ENCODE assay signal across 20 cellular contexts in the genomic region with DNA sequence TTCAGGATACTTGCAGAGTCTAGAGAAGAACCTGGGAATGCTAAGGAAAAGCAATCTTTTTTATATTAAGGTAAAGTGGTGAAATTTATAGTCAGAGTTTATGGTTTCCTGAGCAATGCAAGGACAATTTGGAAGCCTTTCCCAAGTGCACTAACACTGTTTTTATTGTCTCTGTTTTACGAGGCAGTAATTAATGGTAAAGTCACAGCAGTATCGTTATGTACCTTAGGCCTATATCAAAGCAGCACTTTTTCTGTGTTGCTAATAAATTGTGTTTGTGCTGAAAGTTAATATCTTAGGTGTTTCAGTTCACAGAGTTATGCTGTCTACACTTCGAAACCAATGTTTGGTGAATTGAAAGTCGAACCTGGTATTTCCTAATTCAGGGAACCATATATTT. TPM values are rescaled to one million over a fixed set of nuclear protein-coding genes. Genes with fewer than 3 reads are reported as not detected.
A peak's percentile ranks its signal among the peaks of the same experiment; 100 is the strongest.
DNase-seq lines count a peak whose midpoint lies in the region; ATAC-seq, FAIRE-seq and TF ChIP-seq lines count a peak whose summit lies in the region.
"Had no signal": no experiment of that assay in that cellular context is flagged by ENCODE, and none has a peak within 500 bp of the region (broad histone marks: within the 10 kb centered on the region; RNA-seq: fewer than 3 reads in every experiment).

No MANE protein-coding gene starts in this region.

- CTCF ChIA-PET in HEK293 (lab: Yijun Ruan, JAX), result no interaction called here

- no peak for FAIRE-seq in pancreas (lab: Jason Lieb, UNC)
- FAIRE-seq: A204.1, D721Med, G401.6, GM12891, H54 had no signal

- no peaks in the 10 kb centered on the region for H3K27me3 ChIP-seq in pancreas
- H3K27me3 ChIP-seq: BE2C had no signal

- peak; percentile 78 for ATAC-seq in left colon
- no peak for ATAC-seq in pancreas
- ATAC-seq in GM21381 (IDR thresholded peaks at IDR 0.05; ENCODE audit: unreplicated experiment), result no peak
- no peak for ATAC-seq in GM18868 (IDR thresholded peaks at IDR 0.05; ENCODE audit: unreplicated experiment)

- DNase-seq in LoVo (ENCODE audit: low spot score) (peak; percentile 6), left colon (no peak), pancreas (no peak), cerebellar nuclear complex (lab: John Stamatoyannopoulos, UW) (no peak)
- DNase-seq: ACHN; BE2C; CD4-positive, alpha-beta T cell; GM23248; HCEC 1CT had no signal

- 87 to 88% methylated on average over 4 of the region's 4 CpGs for WGBS in pancreas, 2 donors

- POLR2A ChIA-PET in HEK293 (lab: Yijun Ruan, JAX), result no interaction called here

- H3K4me1 ChIP-seq in HEK293 (ENCODE audit: control insufficient read depth, insufficient read depth, low read length), result no peaks in the 10 kb centered on the region
- no peaks in the 10 kb centered on the region for H3K4me1 ChIP-seq in pancreas
- H3K4me1 ChIP-seq: BE2C, Caco-2 had no signal

- no peaks in the 10 kb centered on the region for H3K36me3 ChIP-seq in HEK293 (ENCODE audit: control insufficient read depth in 2 of 2, insufficient read depth in 1 of 2, low read length in 2 of 2)
- H3K36me3 ChIP-seq in pancreas, result no peaks in the 10 kb centered on the region
- H3K36me3 ChIP-seq: BE2C had no signal

- intact Hi-C loops in left colon (cut with DNase I, micrococcal nuclease), result no loop called here
- intact Hi-C loops in pancreas (cut with DNase I), result no loop called here

- TF ChIP-seq CTCF in HEK293 (tag by site-specific recombination; IDR thresholded peaks at IDR 0.05) (no peak), pancreas (IDR thresholded peaks at IDR 0.05) (no peak)

- H3K4me3 ChIP-seq in HEK293 (ENCODE audit: low read depth, low read length), result no peak overlapping the region
- no peak overlapping the region for H3K4me3 ChIP-seq in pancreas
- H3K4me3 ChIP-seq: GM23248 had no signal

- no peaks in the 10 kb centered on the region for H3K9me3 ChIP-seq in HEK293 (ENCODE audit: control insufficient read depth, insufficient read depth, low read depth, low read length)
- H3K9me3 ChIP-seq in pancreas, result no peaks in the 10 kb centered on the region
- H3K9me3 ChIP-seq: BE2C, Caco-2 had no signal

- H3K27ac ChIP-seq in HEK293 (ENCODE audit: extremely low read depth, low read depth, low read length) (no peak overlapping the region), pancreas (no peak overlapping the region)
- H3K27ac ChIP-seq: C4-2B, GM23248, KMS-11 had no signal

TF ChIP-seq in HEK293, 187 proteins besides CTCF, POLR2A, EP300 and RAD21:
- TF ChIP-seq ZNF585B (tag by site-specific recombination; IDR thresholded peaks at IDR 0.05) (peak; percentile 83), GLIS2 (tag by site-specific recombination; IDR thresholded peaks at IDR 0.05) (no peak), FEZF1 (tag by site-specific recombination; IDR thresholded peaks at IDR 0.05) (peak; percentile 53), KLF9 (tag by site-specific recombination; IDR thresholded peaks at IDR 0.05; ENCODE audit: low read depth) (no peak)
- TF ChIP-seq, protein P1, sequence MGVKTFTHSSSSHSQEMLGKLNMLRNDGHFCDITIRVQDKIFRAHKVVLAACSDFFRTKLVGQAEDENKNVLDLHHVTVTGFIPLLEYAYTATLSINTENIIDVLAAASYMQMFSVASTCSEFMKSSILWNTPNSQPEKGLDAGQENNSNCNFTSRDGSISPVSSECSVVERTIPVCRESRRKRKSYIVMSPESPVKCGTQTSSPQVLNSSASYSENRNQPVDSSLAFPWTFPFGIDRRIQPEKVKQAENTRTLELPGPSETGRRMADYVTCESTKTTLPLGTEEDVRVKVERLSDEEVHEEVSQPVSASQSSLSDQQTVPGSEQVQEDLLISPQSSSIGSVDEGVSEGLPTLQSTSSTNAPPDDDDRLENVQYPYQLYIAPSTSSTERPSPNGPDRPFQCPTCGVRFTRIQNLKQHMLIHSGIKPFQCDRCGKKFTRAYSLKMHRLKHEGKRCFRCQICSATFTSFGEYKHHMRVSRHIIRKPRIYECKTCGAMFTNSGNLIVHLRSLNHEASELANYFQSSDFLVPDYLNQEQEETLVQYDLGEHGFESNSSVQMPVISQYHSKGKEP (tag by site-specific recombination; IDR thresholded peaks at IDR 0.05), result peak; percentile 14; the same call in 1 of the 2 replicates
- TF ChIP-seq, protein P2, sequence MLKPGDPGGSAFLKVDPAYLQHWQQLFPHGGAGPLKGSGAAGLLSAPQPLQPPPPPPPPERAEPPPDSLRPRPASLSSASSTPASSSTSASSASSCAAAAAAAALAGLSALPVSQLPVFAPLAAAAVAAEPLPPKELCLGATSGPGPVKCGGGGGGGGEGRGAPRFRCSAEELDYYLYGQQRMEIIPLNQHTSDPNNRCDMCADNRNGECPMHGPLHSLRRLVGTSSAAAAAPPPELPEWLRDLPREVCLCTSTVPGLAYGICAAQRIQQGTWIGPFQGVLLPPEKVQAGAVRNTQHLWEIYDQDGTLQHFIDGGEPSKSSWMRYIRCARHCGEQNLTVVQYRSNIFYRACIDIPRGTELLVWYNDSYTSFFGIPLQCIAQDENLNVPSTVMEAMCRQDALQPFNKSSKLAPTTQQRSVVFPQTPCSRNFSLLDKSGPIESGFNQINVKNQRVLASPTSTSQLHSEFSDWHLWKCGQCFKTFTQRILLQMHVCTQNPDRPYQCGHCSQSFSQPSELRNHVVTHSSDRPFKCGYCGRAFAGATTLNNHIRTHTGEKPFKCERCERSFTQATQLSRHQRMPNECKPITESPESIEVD (tag by site-specific recombination; IDR thresholded peaks at IDR 0.05), result peak; percentile 68; the same call in 1 of the 2 replicates
- TF ChIP-seq, protein P3, sequence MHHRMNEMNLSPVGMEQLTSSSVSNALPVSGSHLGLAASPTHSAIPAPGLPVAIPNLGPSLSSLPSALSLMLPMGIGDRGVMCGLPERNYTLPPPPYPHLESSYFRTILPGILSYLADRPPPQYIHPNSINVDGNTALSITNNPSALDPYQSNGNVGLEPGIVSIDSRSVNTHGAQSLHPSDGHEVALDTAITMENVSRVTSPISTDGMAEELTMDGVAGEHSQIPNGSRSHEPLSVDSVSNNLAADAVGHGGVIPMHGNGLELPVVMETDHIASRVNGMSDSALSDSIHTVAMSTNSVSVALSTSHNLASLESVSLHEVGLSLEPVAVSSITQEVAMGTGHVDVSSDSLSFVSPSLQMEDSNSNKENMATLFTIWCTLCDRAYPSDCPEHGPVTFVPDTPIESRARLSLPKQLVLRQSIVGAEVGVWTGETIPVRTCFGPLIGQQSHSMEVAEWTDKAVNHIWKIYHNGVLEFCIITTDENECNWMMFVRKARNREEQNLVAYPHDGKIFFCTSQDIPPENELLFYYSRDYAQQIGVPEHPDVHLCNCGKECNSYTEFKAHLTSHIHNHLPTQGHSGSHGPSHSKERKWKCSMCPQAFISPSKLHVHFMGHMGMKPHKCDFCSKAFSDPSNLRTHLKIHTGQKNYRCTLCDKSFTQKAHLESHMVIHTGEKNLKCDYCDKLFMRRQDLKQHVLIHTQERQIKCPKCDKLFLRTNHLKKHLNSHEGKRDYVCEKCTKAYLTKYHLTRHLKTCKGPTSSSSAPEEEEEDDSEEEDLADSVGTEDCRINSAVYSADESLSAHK (tag by site-specific recombination; IDR thresholded peaks at IDR 0.05), result peak; percentile 62; the same call in 1 of the 2 replicates

RNA-seq across cellular contexts. Expression of a gene that starts 19.2 kb away (rescaled TPM):
- total RNA-seq in left colon, result under 1 TPM; 0.12 to 0.25 TPM
- under 1 TPM in 1 of 6 donors, not detected in 5; 0.34 TPM for total RNA-seq in pancreas
- under 1 TPM in 1 of 2 donors, not detected in 1; 0.05 TPM for polyA plus RNA-seq in pancreas
- total RNA-seq: Caco-2; CD4-positive, alpha-beta T cell; GM23248 had no signal
- polyA plus RNA-seq: GM23248 had no signal

RNA-seq across cellular contexts. Expression of a gene that starts 41.9 kb away (rescaled TPM):
- total RNA-seq in left colon (10 to 100 TPM in 1 of 2 donors, 1 to 10 TPM in 1; 5.1 to 29.5 TPM), pancreas (not detected)
- polyA plus RNA-seq in pancreas, result not detected
- total RNA-seq: CD4-positive, alpha-beta T cell; GM23248 had no signal
- polyA plus RNA-seq: GM23248 had no signal

Comparison
In these comparisons a context has a peak if more than half of its experiments do, and no peak if none do; other contexts are left out.
1. RNA of a gene that starts 41.9 kb away (total RNA-seq): 5.1 to 29.5 TPM in left colon; not detected in pancreas; every median in the first group is over 4 times any median in the second.